ENCODE assay signal across 8 cellular contexts in the genomic region with DNA sequence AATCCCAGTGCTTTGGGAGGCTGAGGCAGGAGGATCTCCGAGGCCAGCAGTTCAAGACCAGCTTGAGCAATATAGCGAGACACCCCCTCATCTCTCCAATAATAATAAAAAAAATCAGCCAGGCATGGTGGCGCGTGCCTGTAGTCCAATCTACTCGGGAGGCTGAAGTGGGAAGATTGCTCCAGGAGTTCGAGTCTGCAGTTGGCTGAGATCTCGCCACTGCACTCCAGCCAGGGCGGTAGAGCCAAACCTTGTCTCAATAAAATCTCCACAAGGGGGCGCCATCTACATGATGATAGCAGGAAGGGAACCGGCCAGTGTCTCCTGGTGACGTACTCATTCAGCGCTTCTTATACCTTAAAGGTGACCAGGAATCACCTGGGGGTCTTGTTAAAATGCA. TPM values are rescaled to one million over a fixed set of nuclear protein-coding genes. Genes with fewer than 3 reads are reported as not detected.
DNase-seq lines count a peak whose midpoint lies in the region; ATAC-seq, FAIRE-seq and TF ChIP-seq lines count a peak whose summit lies in the region.

No MANE protein-coding gene starts in this region.

- no peak overlapping the region for H3K9ac ChIP-seq in kidney (ENCODE audit: low read length in 2 of 2)

- no peaks in the 10 kb centered on the region for H3K9me3 ChIP-seq in kidney (ENCODE audit: control insufficient read depth in 1 of 2, low read length in 2 of 2)

- H3K36me3 ChIP-seq in H7 (replicated peaks; ENCODE audit: control insufficient read depth, insufficient read depth, low read length): no peaks in the 10 kb centered on the region
- H3K36me3 ChIP-seq in bronchial epithelial cell (ENCODE audit: control insufficient read depth, insufficient read depth, low read length): no peaks in the 10 kb centered on the region
- H3K36me3 ChIP-seq in kidney (ENCODE audit: control insufficient read depth in 1 of 2, insufficient read depth in 2 of 2, low read length in 2 of 2): no peaks in the 10 kb centered on the region

- peak; percentile 48 for DNase-seq in AG09319 (ENCODE audit: extremely low read depth, low read depth)
- DNase-seq in H7: peak; percentile 85
- peak; percentile 52 for DNase-seq in NCI-H226
- DNase-seq in activated CD4-positive, CD25-positive, alpha-beta regulatory T cell (lab: John Stamatoyannopoulos, UW): peak; percentile 56 to 77 (median 62)
- DNase-seq in bronchial epithelial cell (ENCODE audit: low read depth): peak; percentile 61
- DNase-seq in kidney: no peak
- DNase-seq in stimulated activated CD4-positive, alpha-beta T cell treated with anti-CD3 and anti-CD28 coated beads, Interleukin-2, amount 100 ng/mL, for 24 hours: peak; percentile 73 to 83

- intact Hi-C loops in kidney (cut with DNase I): loop anchor here (10.0 kb wide), 2 partner anchors 119 to 399 kb away; a partner anchor contains a TSS

- TF ChIP-seq CTCF in AG09319 (IDR thresholded peaks at IDR 0.05; ENCODE audit: low read depth, low read length) (peak; percentile 73), bronchial epithelial cell (IDR thresholded peaks at IDR 0.05; ENCODE audit: insufficient read depth, low read length, severe bottlenecking) (peak; percentile 78), kidney (IDR thresholded peaks at IDR 0.05; ENCODE audit: borderline replicate concordance, extremely low read depth, insufficient read depth) (peak; percentile 76)

- no peak overlapping the region for H3K4me3 ChIP-seq in H7 (ENCODE audit: insufficient read depth, low read depth, low read length)
- H3K4me3 ChIP-seq in bronchial epithelial cell (ENCODE audit: low read depth, low read length): no peak overlapping the region
- H3K4me3 ChIP-seq in kidney (ENCODE audit: low read length in 2 of 2): no peak overlapping the region

- ATAC-seq in HG02981 (IDR thresholded peaks at IDR 0.05; ENCODE audit: unreplicated experiment): no peak

- H3K27me3 ChIP-seq in H7 (ENCODE audit: control insufficient read depth, insufficient read depth, low read length) (no peaks in the 10 kb centered on the region), bronchial epithelial cell (ENCODE audit: control insufficient read depth, insufficient read depth, low read length) (no peaks in the 10 kb centered on the region)

- FAIRE-seq in bronchial epithelial cell (lab: Jason Lieb, UNC) (no peak), kidney (lab: Jason Lieb, UNC) (no peak)

- H3K27ac ChIP-seq in kidney (ENCODE audit: low read depth in 2 of 2, low read length in 2 of 2): no peak overlapping the region

- no peaks in the 10 kb centered on the region for H3K4me1 ChIP-seq in kidney (ENCODE audit: control insufficient read depth in 1 of 2, insufficient read depth in 1 of 2, low read depth in 1 of 2, low read length in 2 of 2)

RNA-seq across cellular contexts. Expression of a gene that starts 13.6 kb away (rescaled TPM):
- total RNA-seq in H7 (2014; rRNA removed; shearing (Covaris generic)): 0.17 TPM in 1 of 2 replicates, not detected in the other
- under 0.01 and 1.0 TPM in 2 replicates for total RNA-seq in bronchial epithelial cell
- total RNA-seq in kidney: 26.6 TPM
- polyA plus RNA-seq in kidney (ENCODE audit: insufficient read depth, low read depth, low replicate concordance): 6.5 TPM

RNA-seq across cellular contexts. Expression of a gene that starts 21.4 kb away (rescaled TPM):
- total RNA-seq in H7 (2014; rRNA removed; shearing (Covaris generic)): 2.0 and 2.9 TPM in 2 replicates
- total RNA-seq in bronchial epithelial cell (0.53 and 1.7 TPM in 2 replicates), kidney (28.4 TPM)
- polyA plus RNA-seq in kidney (ENCODE audit: insufficient read depth, low read depth, low replicate concordance): 17.0 TPM

RNA-seq across cellular contexts. Expression of a gene that starts 35.9 kb away (rescaled TPM):
- total RNA-seq in H7 (2014; rRNA removed; shearing (Covaris generic)): 0.03 TPM in 1 of 2 replicates, not detected in the other
- total RNA-seq in bronchial epithelial cell: 0.53 and 0.64 TPM in 2 replicates
- total RNA-seq in kidney: 2.5 TPM
- 3.0 TPM for polyA plus RNA-seq in kidney (ENCODE audit: insufficient read depth, low read depth, low replicate concordance)

RNA-seq across cellular contexts. Expression of a gene that starts 39.7 kb away (rescaled TPM):
- total RNA-seq in H7 (2014; rRNA removed; shearing (Covaris generic)): 10.9 and 14.0 TPM in 2 replicates
- total RNA-seq in bronchial epithelial cell (3.7 and 8.3 TPM in 2 replicates), kidney (49.0 TPM)
- 14.0 TPM for polyA plus RNA-seq in kidney (ENCODE audit: insufficient read depth, low read depth, low replicate concordance)

RNA-seq across cellular contexts. Expression of a gene that starts 53.1 kb away (rescaled TPM):
- 34.6 and 40.0 TPM in 2 replicates for total RNA-seq in H7 (2014; rRNA removed; shearing (Covaris generic))
- total RNA-seq in bronchial epithelial cell (9.5 and 13.3 TPM in 2 replicates), kidney (13.6 TPM)
- polyA plus RNA-seq in kidney (ENCODE audit: insufficient read depth, low read depth, low replicate concordance): 7.2 TPM

Comparison
In these comparisons a context has a peak if more than half of its experiments do, and no peak if none do; other contexts are left out.
1. RNA of a gene that starts 13.6 kb away (total RNA-seq): 26.6 TPM in kidney (single experiment); 0.17 TPM in H7 and under 0.01 to 1.0 TPM in bronchial epithelial cell; every median in the first group is over 10 times any median in the second.
2. Peak in every context shown above with its lines, with median percentiles within 50 percentile points of each other: CTCF ChIP-seq.